In genomic region chr13:40181203-40181845, GRCh38 we compare ENCODE assay signal across 15 cellular contexts.
DNase-seq lines count a peak whose midpoint lies in the region; ATAC-seq and TF ChIP-seq lines count a peak whose summit lies in the region.
"Had no signal": no experiment of that assay in that cellular context is flagged by ENCODE, and none has a peak within 500 bp of the region (broad histone marks: within the 10 kb centered on the region; RNA-seq: fewer than 3 reads in every experiment).

No MANE protein-coding gene starts in this region.

- TF ChIP-seq CTCF in PC-3 (conservative IDR thresholded peaks at IDR 0.05; ENCODE audit: low read depth, low read length) = no peak
- no peak for TF ChIP-seq CTCF in fibroblast of lung (conservative IDR thresholded peaks at IDR 0.05 in 1 of 2, IDR thresholded peaks at IDR 0.05 in 1 of 2; ENCODE audit: low read depth in 1 of 2, low read length in 2 of 2)
- TF ChIP-seq CTCF in retinal pigment epithelial cell (conservative IDR thresholded peaks at IDR 0.05; ENCODE audit: low read depth, low read length) = no peak

- H3K9me2 ChIP-seq in PC-3 (replicated peaks; ENCODE audit: low read length) = no peaks in the 10 kb centered on the region

- H3K9ac ChIP-seq in PC-3 (ENCODE audit: low read length) (no peak overlapping the region), fibroblast of lung (ENCODE audit: insufficient read depth, low read length) (no peak overlapping the region)

- no peaks in the 10 kb centered on the region for H3K36me3 ChIP-seq in PC-3 (ENCODE audit: low read depth, low read length)
- H3K36me3 ChIP-seq in fibroblast of lung (ENCODE audit: control insufficient read depth, insufficient read depth, low read length) = no peaks in the 10 kb centered on the region
- no peaks in the 10 kb centered on the region for H3K36me3 ChIP-seq in aorta (ENCODE audit: control insufficient read depth in 1 of 2, insufficient read depth in 2 of 2, low read length in 1 of 2)
- H3K36me3 ChIP-seq: SJCRH30 had no signal

- POLR2A ChIA-PET in PC-3 (lab: Charles Lee; ENCODE audit: unreplicated experiment) = no interaction called here

- H3K9me3 ChIP-seq in PC-3 (ENCODE audit: low read length) (no peaks in the 10 kb centered on the region), fibroblast of lung (ENCODE audit: control insufficient read depth, insufficient read depth, low read depth, low read length) (no peaks in the 10 kb centered on the region), aorta (ENCODE audit: control insufficient read depth, low read length) (no peaks in the 10 kb centered on the region)
- H3K9me3 ChIP-seq: SJCRH30 had no signal

- H3K4me3 ChIP-seq in PC-3 (ENCODE audit: low read length) (no peak overlapping the region), fibroblast of lung (replicated peaks in 1 of 4; ENCODE audit: control extremely low read depth in 1 of 4, insufficient read depth in 1 of 4, low read depth in 3 of 4, low read length in 4 of 4) (no peak overlapping the region), retinal pigment epithelial cell (ENCODE audit: low read length) (no peak overlapping the region), aorta (ENCODE audit: low read length in 2 of 2) (no peak overlapping the region)
- H3K4me3 ChIP-seq: SJCRH30 had no signal

- peaks cover 5% of the 10 kb centered on the region; the same call in 1 of the 2 replicates for H3K4me1 ChIP-seq in PC-3 (ENCODE audit: insufficient read depth, low read length)
- no peaks in the 10 kb centered on the region for H3K4me1 ChIP-seq in fibroblast of lung (ENCODE audit: control insufficient read depth, extremely low read depth, insufficient read depth, low read length)
- no peaks in the 10 kb centered on the region for H3K4me1 ChIP-seq in aorta (ENCODE audit: control insufficient read depth in 1 of 2, insufficient read depth in 2 of 2, low read length in 2 of 2)

- H2AFZ ChIP-seq in PC-3 (ENCODE audit: low read length) (no peak overlapping the region), fibroblast of lung (ENCODE audit: low read length) (no peak overlapping the region)

- H3K79me2 ChIP-seq in PC-3 (ENCODE audit: low read length) = no peaks in the 10 kb centered on the region
- H3K79me2 ChIP-seq in fibroblast of lung (ENCODE audit: control insufficient read depth, insufficient read depth, low read length) = no peaks in the 10 kb centered on the region

- ATAC-seq in activated CD4-positive, CD25-positive, alpha-beta regulatory T cell treated with anti-CD3 and anti-CD28 coated beads, Interleukin-2, amount 50 U/mL, for 24 hours = peak; percentile 54 to 65
- ATAC-seq in PC-3 = peak; percentile 27; the same call in 1 of the 2 replicates
- no peak for ATAC-seq in GM18867 (IDR thresholded peaks at IDR 0.05; ENCODE audit: unreplicated experiment)
- ATAC-seq in aorta (ENCODE audit: low FRiP score) = no peak
- ATAC-seq: activated T-helper 17 cell treated with anti-CD3 and anti-CD28 coated beads, Interleukin-2, amount 50 U/mL, for 72 hours; WTC11 had no signal

- H4K20me1 ChIP-seq in PC-3 (ENCODE audit: low read length) (no peaks in the 10 kb centered on the region), fibroblast of lung (ENCODE audit: control insufficient read depth, extremely low read depth, insufficient read depth, low read length) (no peaks in the 10 kb centered on the region)

- no peak overlapping the region for H3K4me2 ChIP-seq in PC-3 (ENCODE audit: low read length)
- no peak overlapping the region for H3K4me2 ChIP-seq in fibroblast of lung (ENCODE audit: extremely low read depth, insufficient read depth, low read length)

- no TSS peak for BruUV-seq in PC-3 (replicated peaks; lab: Mats Ljungman, UMichigan)

- CTCF ChIA-PET in PC-3 (lab: Charles Lee) = no interaction called here

- DNase-seq in activated CD4-positive, CD25-positive, alpha-beta regulatory T cell (lab: John Stamatoyannopoulos, UW) = no peak
- peak; percentile 44 for DNase-seq in PC-3
- DNase-seq in fibroblast of lung (ENCODE audit: low read depth in 2 of 2) = peak; percentile 85 to 87
- peak; percentile 94 for DNase-seq in retinal pigment epithelial cell (ENCODE audit: low read depth)
- DNase-seq in posterior cingulate gyrus = no peak
- DNase-seq in aorta = no peak
- DNase-seq: kidney; NCI-H69; stimulated activated CD4-positive, alpha-beta T cell treated with anti-CD3 and anti-CD28 coated beads, Interleukin-15, amount 100 ng/mL, for 24 hours; stimulated activated CD8-positive, alpha-beta memory T cell treated with anti-CD3 and anti-CD28 coated beads, Interleukin-4, amount 100 ng/mL, for 48 hours had no signal

- H3F3A ChIP-seq in PC-3 (ENCODE audit: low read length, unreplicated experiment) = no peaks in the 10 kb centered on the region

- no peaks in the 10 kb centered on the region for H3K27me3 ChIP-seq in PC-3 (ENCODE audit: low read length)
- peaks cover 2% of the 10 kb centered on the region for H3K27me3 ChIP-seq in fibroblast of lung (ENCODE audit: control insufficient read depth, insufficient read depth, low read length)
- H3K27me3 ChIP-seq in aorta (ENCODE audit: control insufficient read depth in 1 of 2, insufficient read depth in 2 of 2, low read length in 1 of 2) = no peaks in the 10 kb centered on the region
- H3K27me3 ChIP-seq: SJCRH30 had no signal

- H3K27ac ChIP-seq in PC-3 (ENCODE audit: low read length) (no peak overlapping the region), fibroblast of lung (ENCODE audit: insufficient read depth, low read length) (no peak overlapping the region), aorta (ENCODE audit: low read depth in 1 of 2, low read length in 2 of 2) (no peak overlapping the region)
- H3K27ac ChIP-seq: SJCRH30 had no signal

- intact Hi-C loops in PC-3 (cut with micrococcal nuclease) = no loop called here
- intact Hi-C loops in posterior cingulate gyrus (cut with DNase I) = loop anchor here (10.0 kb wide), 1 partner anchor 117 kb away; no protein-coding TSS in a partner anchor
- intact Hi-C loops in aorta (cut with DNase I) = no loop called here

- 72 to 75% methylated on average over 4 of the region's 4 CpGs for WGBS in aorta, 2 donors

Comparison
In these comparisons a context has a peak if more than half of its experiments do, and no peak if none do; other contexts are left out.
1. ATAC-seq: peak in activated CD4-positive, CD25-positive, alpha-beta regulatory T cell treated with anti-CD3 and anti-CD28 coated beads, Interleukin-2, amount 50 U/mL, for 24 hours (2 of 2) and PC-3 (single experiment); none in GM18867 (single experiment) and aorta (single experiment).
2. DNase-seq: peak in PC-3 (single experiment), fibroblast of lung (2 of 2) and retinal pigment epithelial cell (single experiment); none in activated CD4-positive, CD25-positive, alpha-beta regulatory T cell (0 of 4), posterior cingulate gyrus (0 of 10) and aorta (0 of 2).